27 cellular contexts compared by ENCODE assay signal in the genomic region with DNA sequence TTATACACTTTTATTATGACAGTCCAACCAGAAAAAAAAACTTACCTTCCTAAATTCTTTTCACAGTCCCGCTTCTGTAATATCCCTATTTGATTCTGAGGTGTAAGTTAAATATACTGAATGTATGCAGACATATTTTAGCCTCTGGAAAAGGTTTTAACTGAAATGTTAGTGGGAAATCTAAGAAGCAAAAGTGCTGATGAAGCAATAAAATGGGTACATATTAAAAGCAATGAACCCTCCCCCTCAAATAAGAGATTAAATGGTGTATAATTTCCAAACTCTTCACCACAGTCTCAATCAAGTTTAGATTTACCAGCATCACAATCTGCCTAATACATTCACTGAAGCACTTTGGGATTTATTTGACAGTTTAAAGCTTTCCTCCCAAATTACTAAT.
"Had no signal": no experiment of that assay in that cellular context is flagged by ENCODE, and none has a peak within 500 bp of the region (broad histone marks: within the 10 kb centered on the region; RNA-seq: fewer than 3 reads in every experiment).

No MANE protein-coding gene starts in this region.

- H3K27me3 ChIP-seq: colonic mucosa, esophagus squamous epithelium, gastrocnemius medialis, heart right ventricle, left lung had no signal

- H3K36me3 ChIP-seq: colonic mucosa, esophagus squamous epithelium, gastrocnemius medialis, heart right ventricle, left lung, lower lobe of right lung had no signal

- H3K9me3 Mint-ChIP-seq: dendritic cell treated with granulocyte-macrophage colony-stimulating factor and Interleukin-4, amounts not matched to agents 40 ng/mL and 50 ng/mL, for 4 days; endodermal cell; mesothelial cell of epicardium had no signal

- H3K27ac ChIP-seq: colonic mucosa, epithelial cell of prostate, esophagus squamous epithelium, gastrocnemius medialis, heart right ventricle, left lung, lower lobe of right lung had no signal

- DNase-seq: colonic mucosa; cortex of kidney; effector CD8-positive, alpha-beta T cell; effector memory CD8-positive, alpha-beta T cell; endodermal cell; erythroblast; esophagus squamous epithelium; foreskin melanocyte; gastrocnemius medialis; glutamatergic neuron; head of caudate nucleus; heart right ventricle; hippocampal formation; left cardiac atrium; left lung; left ventricle myocardium superior; lower lobe of right lung; mesenchymal stem cell; mucosa of descending colon; naive B cell had no signal

- H3K27me3 Mint-ChIP-seq: dendritic cell treated with granulocyte-macrophage colony-stimulating factor and Interleukin-4, amounts not matched to agents 40 ng/mL and 50 ng/mL, for 4 days; effector memory CD8-positive, alpha-beta T cell; naive B cell had no signal

- ATAC-seq: effector memory CD8-positive, alpha-beta T cell; esophagus mucosa; gastrocnemius medialis; heart right ventricle; left cardiac atrium; left lung; left ventricle myocardium superior; lower lobe of right lung; mucosa of descending colon had no signal

- H3K4me1 ChIP-seq: colonic mucosa, esophagus squamous epithelium, gastrocnemius medialis, heart right ventricle, left lung, lower lobe of right lung had no signal

- H3K9me3 ChIP-seq: colonic mucosa, esophagus squamous epithelium, gastrocnemius medialis, heart right ventricle, left lung, lower lobe of right lung, mucosa of descending colon had no signal

- H3K4me3 ChIP-seq: colonic mucosa, esophagus squamous epithelium, gastrocnemius medialis, heart right ventricle, left lung, lower lobe of right lung, mucosa of descending colon had no signal

- FAIRE-seq: endometrium, islet of Langerhans, keratinocyte had no signal

- H3K27ac Mint-ChIP-seq: dendritic cell treated with granulocyte-macrophage colony-stimulating factor and Interleukin-4, amounts not matched to agents 40 ng/mL and 50 ng/mL, for 4 days; effector memory CD8-positive, alpha-beta T cell; endodermal cell; mesothelial cell of epicardium; naive B cell had no signal

- H3K36me3 Mint-ChIP-seq: mesothelial cell of epicardium, naive B cell had no signal

- H3K4me1 Mint-ChIP-seq: endodermal cell, mesothelial cell of epicardium, naive B cell had no signal

- H3K4me3 Mint-ChIP-seq: dendritic cell treated with granulocyte-macrophage colony-stimulating factor and Interleukin-4, amounts not matched to agents 40 ng/mL and 50 ng/mL, for 4 days; effector memory CD8-positive, alpha-beta T cell; endodermal cell; mesothelial cell of epicardium; naive B cell had no signal
